ENCODE assay signal across 8 cellular contexts in genomic region chrX:79300821-79301220, GRCh38.
"Had no signal": no experiment of that assay in that cellular context is flagged by ENCODE, and none has a peak within 500 bp of the region (broad histone marks: within the 10 kb centered on the region; RNA-seq: fewer than 3 reads in every experiment).

No MANE protein-coding gene starts in this region.

- H3K4me3 ChIP-seq: HAP-1 had no signal

- H3K27ac Mint-ChIP-seq: HFFc6, IgD-negative memory B cell had no signal

- H3K4me1 Mint-ChIP-seq: IgD-negative memory B cell had no signal

- H3K9me3 Mint-ChIP-seq: IgD-negative memory B cell had no signal

- H3K27ac ChIP-seq: HL-60 had no signal

- H3K4me3 Mint-ChIP-seq: HFFc6 had no signal

- DNase-seq: GOT3, H7, HFFc6, KBM-7 had no signal

- H3K36me3 ChIP-seq: HAP-1 had no signal

- FAIRE-seq: HepG2 had no signal
